In genomic region chr3:180564676-180565075, GRCh38 we compare ENCODE assay signal across 25 cellular contexts.
"Had no signal": no experiment of that assay in that cellular context is flagged by ENCODE, and none has a peak within 500 bp of the region (broad histone marks: within the 10 kb centered on the region; RNA-seq: fewer than 3 reads in every experiment).

No MANE protein-coding gene starts in this region.

- ATAC-seq: stimulated activated effector memory CD8-positive, alpha-beta T cell treated with anti-CD3 and anti-CD28 coated beads, Interleukin-12 subunit alpha, Interleukin-12 subunit beta, amount 100 ng/mL, for 72 hours; stimulated activated memory B cell treated with anti-CD40 and anti-IgM and Interleukin-4, amounts not matched to agents 10 μg/mL and 1 μg/mL and 100 μg/mL, for 72 hours; stimulated activated naive B cell treated with anti-CD40 and anti-IgM and Interleukin-4, amounts not matched to agents 10 μg/mL and 1 μg/mL and 100 μg/mL, for 72 hours; stimulated activated naive CD8-positive, alpha-beta T cell treated with anti-CD3 and anti-CD28 coated beads, Interleukin-15, amount 100 ng/mL, for 72 hours; stimulated activated naive CD8-positive, alpha-beta T cell treated with anti-CD3 and anti-CD28 coated beads, Interleukin-15, Interleukin-2, amounts not matched to agents 100 U/mL and 50 U/mL, for 24 hours; upper lobe of right lung had no signal

- H3K4me1 ChIP-seq: suprapubic skin, testis, thyroid gland, tibial artery, tibial nerve, transverse colon, upper lobe of left lung, upper lobe of right lung, uterus, vagina had no signal

- H3K9me3 ChIP-seq: suprapubic skin, testis, thoracic aorta, thyroid gland, transverse colon, upper lobe of right lung, uterus, vagina had no signal

- DNase-seq: stimulated activated CD4-positive, alpha-beta T cell treated with anti-CD3 and anti-CD28 coated beads, Interleukin-2, amount 100 ng/mL, for 48 hours; stimulated activated CD4-positive, alpha-beta T cell treated with anti-CD3 and anti-CD28 coated beads, Interleukin-4, amount 100 ng/mL, for 1 hour; stimulated activated CD4-positive, alpha-beta T cell treated with anti-CD3 and anti-CD28 coated beads, Interleukin-4, amount 100 ng/mL, for 24 hours; stimulated activated CD4-positive, alpha-beta T cell treated with anti-CD3 and anti-CD28 coated beads, Interleukin-4, amount 100 ng/mL, for 4 hours; stimulated activated CD8-positive, alpha-beta memory T cell treated with anti-CD3 and anti-CD28 coated beads, Interleukin-4, amount 100 ng/mL, for 48 hours; stimulated activated naive B cell treated with anti-CD40 and anti-IgM and Interleukin-4, amounts not matched to agents 10 μg/mL and 1 μg/mL and 100 μg/mL, for 72 hours; stimulated activated naive CD4-positive, alpha-beta T cell; stimulated activated naive CD4-positive, alpha-beta T cell treated with Interleukin-2 at 50 U/mL for 16 hours; stimulated activated naive CD8-positive, alpha-beta T cell treated with anti-CD3 and anti-CD28 coated beads, Interleukin-15, amount 100 ng/mL, for 72 hours; stimulated activated naive CD8-positive, alpha-beta T cell treated with anti-CD3 and anti-CD28 coated beads, Interleukin-15, Interleukin-2, amounts not matched to agents 100 U/mL and 50 U/mL, for 24 hours; substantia nigra; testis; thyroid gland; tibial artery; transverse colon; trophoblast cell; upper lobe of left lung; upper lobe of right lung; uterus had no signal

- H3K27me3 ChIP-seq: suprapubic skin, testis, thyroid gland, tibial artery, tibial nerve, transverse colon, upper lobe of left lung, upper lobe of right lung, uterus, vagina had no signal

- H3K36me3 ChIP-seq: suprapubic skin, thoracic aorta, thyroid gland, tibial artery, tibial nerve, transverse colon, upper lobe of left lung, upper lobe of right lung, uterus, vagina had no signal

- H3K4me3 ChIP-seq: suprapubic skin, testis, thoracic aorta, thyroid gland, tibial artery, tibial nerve, transverse colon, upper lobe of left lung, upper lobe of right lung, uterus, vagina had no signal

- H3K27ac ChIP-seq: suprapubic skin, testis, thoracic aorta, thyroid gland, tibial artery, tibial nerve, transverse colon, upper lobe of left lung, upper lobe of right lung, uterus, vagina had no signal
